Comparison of ENCODE assay signal across 8 cellular contexts in the genomic region with DNA sequence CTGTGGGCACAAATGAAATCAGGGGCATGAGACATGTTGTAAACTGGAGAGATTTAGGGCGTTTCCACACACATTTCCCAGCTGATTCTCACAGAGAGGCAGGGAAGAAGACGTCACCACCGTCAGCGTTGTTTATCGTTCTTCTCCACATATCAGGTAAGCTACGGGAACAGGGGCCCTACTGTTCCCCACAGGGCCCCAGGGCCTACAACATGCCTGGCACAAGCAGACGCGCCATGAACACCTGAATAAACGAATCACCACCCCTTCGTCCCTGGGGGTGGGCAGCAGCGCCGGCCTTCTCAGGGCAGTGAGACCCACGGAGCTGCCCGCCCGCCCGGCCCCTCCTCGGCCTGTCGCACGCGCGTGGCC. TPM values are rescaled to one million over a fixed set of nuclear protein-coding genes. Genes with fewer than 3 reads are reported as not detected.
DNase-seq lines count a peak whose midpoint lies in the region; ATAC-seq and TF ChIP-seq lines count a peak whose summit lies in the region.

No MANE protein-coding gene starts in this region.

- ATAC-seq in GM18505 (IDR thresholded peaks at IDR 0.05; ENCODE audit: unreplicated experiment) (peak; percentile 10), HG03196 (IDR thresholded peaks at IDR 0.05; ENCODE audit: unreplicated experiment) (peak; percentile 12), right cardiac atrium (no peak)

- H3K36me3 Mint-ChIP-seq in activated T-helper 2 cell treated with anti-CD3 and anti-CD28 coated beads, Interferon-gamma antibody, Interleukin-2, Interleukin-4, amounts not matched to agents 10 μg/mL and 5 μg/mL and 100 μg/mL, durations not matched to agents 14 hours and 24 hours and 36 hours (ENCODE audit: low read depth) = peaks cover 5% of the 10 kb centered on the region

- H3K27ac Mint-ChIP-seq in activated T-helper 2 cell treated with anti-CD3 and anti-CD28 coated beads, Interferon-gamma antibody, Interleukin-2, Interleukin-4, amounts not matched to agents 10 μg/mL and 5 μg/mL and 100 μg/mL, durations not matched to agents 14 hours and 24 hours and 36 hours = peak overlapping the region; percentile 77

- H3K4me3 ChIP-seq in right cardiac atrium (ENCODE audit: low read length) = peak overlapping the region; percentile 91
- H3K4me3 ChIP-seq in skeletal muscle tissue (ENCODE audit: low read length in 3 of 3) = peak overlapping the region; percentile 98 to 100 (median 100)

- no peak for DNase-seq in activated T-helper 2 cell treated with anti-CD3 and anti-CD28 coated beads, Interferon-gamma antibody, Interleukin-2, Interleukin-4, amounts not matched to agents 10 μg/mL and 5 μg/mL and 100 μg/mL, durations not matched to agents 14 hours and 24 hours and 36 hours (ENCODE audit: low spot score)
- DNase-seq in right cardiac atrium = no peak
- DNase-seq in mesenteric fat pad (ENCODE audit: low spot score) = no peak
- no peak for DNase-seq in NCI-H345 treated with DMSO at 0.1 percent for 48 hours (lab: John Stamatoyannopoulos, UW; ENCODE audit: unreplicated experiment)
- no peak for DNase-seq in stimulated activated CD4-positive, alpha-beta T cell treated with anti-CD3 and anti-CD28 coated beads, Interleukin-2, amount 100 ng/mL, for 24 hours

- H3K27me3 Mint-ChIP-seq in activated T-helper 2 cell treated with anti-CD3 and anti-CD28 coated beads, Interferon-gamma antibody, Interleukin-2, Interleukin-4, amounts not matched to agents 10 μg/mL and 5 μg/mL and 100 μg/mL, durations not matched to agents 14 hours and 24 hours and 36 hours (ENCODE audit: low read depth) = peaks cover 2% of the 10 kb centered on the region

- H3K27me3 ChIP-seq in right cardiac atrium (ENCODE audit: control insufficient read depth, insufficient read depth) (no peaks in the 10 kb centered on the region), skeletal muscle tissue (ENCODE audit: control insufficient read depth in 3 of 3, insufficient read depth in 3 of 3, low read length in 3 of 3) (no peaks in the 10 kb centered on the region)

- peak overlapping the region; percentile 64 to 93 (median 71) for H3K9ac ChIP-seq in skeletal muscle tissue (ENCODE audit: low read depth in 1 of 3, low read length in 3 of 3)

- H3K4me1 ChIP-seq in right cardiac atrium (ENCODE audit: control insufficient read depth, insufficient read depth, low read length) (peaks cover 7% of the 10 kb centered on the region), skeletal muscle tissue (ENCODE audit: control insufficient read depth in 3 of 3, insufficient read depth in 3 of 3, low read length in 3 of 3) (peaks cover 13 to 19% (median 17%) of the 10 kb centered on the region in 3 donors)

- H3K27ac ChIP-seq in right cardiac atrium (ENCODE audit: low read length) = no peak overlapping the region
- no peak overlapping the region for H3K27ac ChIP-seq in skeletal muscle tissue (ENCODE audit: low read depth, low read length)

- intact Hi-C loops in activated T-helper 2 cell treated with anti-CD3 and anti-CD28 coated beads, Interferon-gamma antibody, Interleukin-2, Interleukin-4, amounts not matched to agents 10 μg/mL and 5 μg/mL and 100 μg/mL, durations not matched to agents 14 hours and 24 hours and 36 hours (cut with micrococcal nuclease) = no loop called here
- intact Hi-C loops in right cardiac atrium (cut with DNase I) = no loop called here

- H3K9me3 ChIP-seq in right cardiac atrium (ENCODE audit: control insufficient read depth, low read length) (no peaks in the 10 kb centered on the region), skeletal muscle tissue (ENCODE audit: control insufficient read depth in 3 of 3, low read length in 3 of 3) (no peaks in the 10 kb centered on the region)

- peaks cover 20% of the 10 kb centered on the region for H3K4me1 Mint-ChIP-seq in activated T-helper 2 cell treated with anti-CD3 and anti-CD28 coated beads, Interferon-gamma antibody, Interleukin-2, Interleukin-4, amounts not matched to agents 10 μg/mL and 5 μg/mL and 100 μg/mL, durations not matched to agents 14 hours and 24 hours and 36 hours (ENCODE audit: low read depth)

- peak overlapping the region; percentile 91 for H3K4me3 Mint-ChIP-seq in activated T-helper 2 cell treated with anti-CD3 and anti-CD28 coated beads, Interferon-gamma antibody, Interleukin-2, Interleukin-4, amounts not matched to agents 10 μg/mL and 5 μg/mL and 100 μg/mL, durations not matched to agents 14 hours and 24 hours and 36 hours (ENCODE audit: low read depth)

- under 1% methylated on average over 21 of the region's 21 CpGs for WGBS in right cardiac atrium

- no peaks in the 10 kb centered on the region for H3K36me3 ChIP-seq in skeletal muscle tissue (ENCODE audit: control insufficient read depth in 3 of 3, insufficient read depth in 3 of 3, low read length in 3 of 3)

- no peak for TF ChIP-seq POLR2A in GM18505 (IDR thresholded peaks at IDR 0.05; ENCODE audit: borderline replicate concordance, extremely low read depth, insufficient read depth, insufficient read length)

- H3K9me3 Mint-ChIP-seq in activated T-helper 2 cell treated with anti-CD3 and anti-CD28 coated beads, Interferon-gamma antibody, Interleukin-2, Interleukin-4, amounts not matched to agents 10 μg/mL and 5 μg/mL and 100 μg/mL, durations not matched to agents 14 hours and 24 hours and 36 hours = no peaks in the 10 kb centered on the region

RNA-seq across cellular contexts. Expression of a gene that starts 0.3 kb away (rescaled TPM):
- total RNA-seq in activated T-helper 2 cell treated with anti-CD3 and anti-CD28 coated beads, Interferon-gamma antibody, Interleukin-2, Interleukin-4, amounts not matched to agents 10 μg/mL and 5 μg/mL and 100 μg/mL, durations not matched to agents 14 hours and 24 hours and 36 hours = 0.11 TPM in 1 of 2 replicates, not detected in the other
- total RNA-seq in right cardiac atrium = 1 to 10 TPM; 1.7 to 3.4 (median 2.4) TPM
- polyA plus RNA-seq in right cardiac atrium = 0.70 TPM
- 1.6 TPM for total RNA-seq in skeletal muscle tissue
- 1.3 TPM for total RNA-seq in mesenteric fat pad

RNA-seq across cellular contexts. Expression of a gene that starts 50.5 kb away (rescaled TPM):
- not detected in 2 replicates for total RNA-seq in activated T-helper 2 cell treated with anti-CD3 and anti-CD28 coated beads, Interferon-gamma antibody, Interleukin-2, Interleukin-4, amounts not matched to agents 10 μg/mL and 5 μg/mL and 100 μg/mL, durations not matched to agents 14 hours and 24 hours and 36 hours
- under 1 TPM; 0.17 to 0.42 (median 0.24) TPM for total RNA-seq in right cardiac atrium
- polyA plus RNA-seq in right cardiac atrium = 0.57 TPM
- under 0.01 TPM for total RNA-seq in skeletal muscle tissue
- 1.7 TPM for total RNA-seq in mesenteric fat pad

Comparison
In these comparisons a context has a peak if more than half of its experiments do, and no peak if none do; other contexts are left out.
1. ATAC-seq: peak in GM18505 (single experiment) and HG03196 (single experiment); none in right cardiac atrium (0 of 2).